Comparison of ENCODE assay signal across 1 cellular context in genomic region chr19:10419646-10420443, GRCh38.
A peak's percentile ranks its signal among the peaks of the same experiment; 100 is the strongest.
TF ChIP-seq lines count a peak whose summit lies in the region.

No MANE protein-coding gene starts in this region.

TF ChIP-seq in GM12878, 131 proteins besides CTCF, POLR2A, EP300 and RAD21 (continued from another document):
- TF ChIP-seq REST (IDR thresholded peaks at IDR 0.05; ENCODE audit: low read depth, low read length) (no peak), BHLHE40 (IDR thresholded peaks at IDR 0.05; ENCODE audit: borderline replicate concordance in 1 of 2, low read depth in 2 of 2, low read length in 1 of 2) (peak; percentile 45 to 80; a peak in 3 of 4 replicates), PRDM15 (CRISPR knock-in tag; IDR thresholded peaks at IDR 0.05) (no peak), MXI1 (IDR thresholded peaks at IDR 0.05; ENCODE audit: low read depth, low read length) (peak; percentile 93), LARP7 (IDR thresholded peaks at IDR 0.05) (0 out of 2 replicates have a peak, but pooled peaks have one; percentile 7), SUZ12 (IDR thresholded peaks at IDR 0.05; ENCODE audit: unreplicated experiment) (no peak), NBN (IDR thresholded peaks at IDR 0.05) (peak; percentile 95), CREB1 (IDR thresholded peaks at IDR 0.05; ENCODE audit: low read depth) (no peak), HDGF (IDR thresholded peaks at IDR 0.05) (peak; percentile 84; the same call in 1 of the 2 replicates), ATF2 (IDR thresholded peaks at IDR 0.05; ENCODE audit: low read length) (no peak), ATF7 (IDR thresholded peaks at IDR 0.05; ENCODE audit: low read depth) (peak; percentile 46; the same call in 1 of the 2 replicates), USF2 (IDR thresholded peaks at IDR 0.05; ENCODE audit: borderline replicate concordance, low read depth, low read length) (no peak), BACH1 (IDR thresholded peaks at IDR 0.05; ENCODE audit: borderline replicate concordance) (no peak), CBX5 (IDR thresholded peaks at IDR 0.05; ENCODE audit: low read depth) (no peak), SRF (IDR thresholded peaks at IDR 0.05; ENCODE audit: low read depth in 2 of 2, low read length in 2 of 2) (no peak), GABPA (IDR thresholded peaks at IDR 0.05; ENCODE audit: low read depth) (no peak), ZBED1 (IDR thresholded peaks at IDR 0.05; ENCODE audit: borderline replicate concordance) (no peak), E4F1 (IDR thresholded peaks at IDR 0.05; ENCODE audit: borderline replicate concordance, partially characterized antibody) (no peak), SMAD1 (IDR thresholded peaks at IDR 0.05; ENCODE audit: low read depth, partially characterized antibody) (no peak), USF1 (IDR thresholded peaks at IDR 0.05; ENCODE audit: borderline replicate concordance, extremely low read length, insufficient read depth, low read depth, low read length) (peak; percentile 70), NKRF (conservative IDR thresholded peaks at IDR 0.05) (peak; percentile 86; the same call in 1 of the 2 replicates), ZBTB33 (IDR thresholded peaks at IDR 0.05) (no peak), ZNF217 (IDR thresholded peaks at IDR 0.05) (no peak), SREBF2 (IDR thresholded peaks at IDR 0.05; ENCODE audit: low read length) (no peak), RB1 (IDR thresholded peaks at IDR 0.05; ENCODE audit: borderline replicate concordance) (no peak; the same call in 1 of the 2 replicates), KAT2A (conservative IDR thresholded peaks at IDR 0.05; ENCODE audit: control insufficient read depth, low read depth, low read length) (no peak), WRNIP1 (IDR thresholded peaks at IDR 0.05; ENCODE audit: borderline replicate concordance, low read depth, low read length) (no peak), ZBTB4 (CRISPR knock-in tag; IDR thresholded peaks at IDR 0.05) (no peak), RFX5 (IDR thresholded peaks at IDR 0.05; ENCODE audit: low read depth, low read length) (no peak)
